In genomic region chr15:78072080-78072892, GRCh38 we compare ENCODE assay signal across 1 cellular context.
TF ChIP-seq lines count a peak whose summit lies in the region.

No MANE protein-coding gene starts in this region.

TF ChIP-seq in WTC11, 78 proteins besides CTCF, POLR2A, EP300 and RAD21 (continued from another document):
- TF ChIP-seq, protein P1, sequence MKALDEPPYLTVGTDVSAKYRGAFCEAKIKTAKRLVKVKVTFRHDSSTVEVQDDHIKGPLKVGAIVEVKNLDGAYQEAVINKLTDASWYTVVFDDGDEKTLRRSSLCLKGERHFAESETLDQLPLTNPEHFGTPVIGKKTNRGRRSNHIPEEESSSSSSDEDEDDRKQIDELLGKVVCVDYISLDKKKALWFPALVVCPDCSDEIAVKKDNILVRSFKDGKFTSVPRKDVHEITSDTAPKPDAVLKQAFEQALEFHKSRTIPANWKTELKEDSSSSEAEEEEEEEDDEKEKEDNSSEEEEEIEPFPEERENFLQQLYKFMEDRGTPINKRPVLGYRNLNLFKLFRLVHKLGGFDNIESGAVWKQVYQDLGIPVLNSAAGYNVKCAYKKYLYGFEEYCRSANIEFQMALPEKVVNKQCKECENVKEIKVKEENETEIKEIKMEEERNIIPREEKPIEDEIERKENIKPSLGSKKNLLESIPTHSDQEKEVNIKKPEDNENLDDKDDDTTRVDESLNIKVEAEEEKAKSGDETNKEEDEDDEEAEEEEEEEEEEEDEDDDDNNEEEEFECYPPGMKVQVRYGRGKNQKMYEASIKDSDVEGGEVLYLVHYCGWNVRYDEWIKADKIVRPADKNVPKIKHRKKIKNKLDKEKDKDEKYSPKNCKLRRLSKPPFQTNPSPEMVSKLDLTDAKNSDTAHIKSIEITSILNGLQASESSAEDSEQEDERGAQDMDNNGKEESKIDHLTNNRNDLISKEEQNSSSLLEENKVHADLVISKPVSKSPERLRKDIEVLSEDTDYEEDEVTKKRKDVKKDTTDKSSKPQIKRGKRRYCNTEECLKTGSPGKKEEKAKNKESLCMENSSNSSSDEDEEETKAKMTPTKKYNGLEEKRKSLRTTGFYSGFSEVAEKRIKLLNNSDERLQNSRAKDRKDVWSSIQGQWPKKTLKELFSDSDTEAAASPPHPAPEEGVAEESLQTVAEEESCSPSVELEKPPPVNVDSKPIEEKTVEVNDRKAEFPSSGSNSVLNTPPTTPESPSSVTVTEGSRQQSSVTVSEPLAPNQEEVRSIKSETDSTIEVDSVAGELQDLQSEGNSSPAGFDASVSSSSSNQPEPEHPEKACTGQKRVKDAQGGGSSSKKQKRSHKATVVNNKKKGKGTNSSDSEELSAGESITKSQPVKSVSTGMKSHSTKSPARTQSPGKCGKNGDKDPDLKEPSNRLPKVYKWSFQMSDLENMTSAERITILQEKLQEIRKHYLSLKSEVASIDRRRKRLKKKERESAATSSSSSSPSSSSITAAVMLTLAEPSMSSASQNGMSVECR (CRISPR knock-in tag; IDR thresholded peaks at IDR 0.05; ENCODE audit: borderline replicate concordance), result no peak
- no peak for TF ChIP-seq ZNF219 (CRISPR knock-in tag; IDR thresholded peaks at IDR 0.05; ENCODE audit: borderline replicate concordance)
